Comparison of ENCODE assay signal across 11 cellular contexts in the genomic region with DNA sequence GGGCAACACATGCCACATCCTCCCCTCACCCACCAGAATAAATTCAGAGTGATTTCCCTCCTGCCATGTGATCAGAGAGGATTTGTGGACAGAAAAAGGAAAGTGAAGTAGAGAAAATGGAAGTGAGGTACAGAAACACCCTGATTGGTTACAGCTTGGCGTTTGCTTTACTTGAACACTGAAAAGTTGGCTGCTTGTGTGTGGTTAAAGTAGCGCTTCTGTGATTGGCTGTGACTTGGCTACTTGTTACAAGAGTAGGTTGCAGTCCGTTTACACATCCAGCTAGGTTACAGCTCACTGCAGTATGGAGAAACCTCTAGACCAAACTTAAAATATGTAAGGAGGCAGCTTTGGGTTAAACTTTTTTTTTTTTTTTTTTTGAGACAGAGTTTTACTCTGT.
DNase-seq lines count a peak whose midpoint lies in the region; ATAC-seq and TF ChIP-seq lines count a peak whose summit lies in the region.
"Had no signal": no experiment of that assay in that cellular context is flagged by ENCODE, and none has a peak within 500 bp of the region (broad histone marks: within the 10 kb centered on the region; RNA-seq: fewer than 3 reads in every experiment).

No MANE protein-coding gene starts in this region.

- H3K36me3 ChIP-seq in OCI-LY3 (replicated peaks; ENCODE audit: low read depth, low read length) (no peaks in the 10 kb centered on the region), right lobe of liver (no peaks in the 10 kb centered on the region), brain microvascular endothelial cell (replicated peaks) (no peaks in the 10 kb centered on the region)
- H3K36me3 ChIP-seq: BLaER1 had no signal

- no peaks in the 10 kb centered on the region for H3K9me3 ChIP-seq in OCI-LY3 (ENCODE audit: insufficient read depth, low read length)
- H3K9me3 ChIP-seq in right lobe of liver = no peaks in the 10 kb centered on the region

- no peaks in the 10 kb centered on the region for H3K79me2 ChIP-seq in OCI-LY3 (ENCODE audit: low read length)

- peak overlapping the region; percentile 66 for H3K4me2 ChIP-seq in OCI-LY3 (ENCODE audit: low read length)
- H3K4me2 ChIP-seq: BLaER1 had no signal

- H3K27ac ChIP-seq in OCI-LY3 (ENCODE audit: low read length) (peak overlapping the region; percentile 81), right lobe of liver (no peak overlapping the region), brain microvascular endothelial cell (no peak overlapping the region)
- H3K27ac ChIP-seq: BLaER1 had no signal

- no peak for TF ChIP-seq CTCF in GM10266 (IDR thresholded peaks at IDR 0.05; ENCODE audit: control insufficient read depth, insufficient read depth, low read depth, missing control alignments)
- TF ChIP-seq CTCF in OCI-LY3 (IDR thresholded peaks at IDR 0.05; ENCODE audit: low read depth, low read length) = no peak
- TF ChIP-seq CTCF in right lobe of liver (IDR thresholded peaks at IDR 0.05) = no peak
- TF ChIP-seq CTCF in brain microvascular endothelial cell (IDR thresholded peaks at IDR 0.05; ENCODE audit: low read depth, low read length, missing control alignments) = no peak

- peak overlapping the region; percentile 57 for H3K9ac ChIP-seq in OCI-LY3 (ENCODE audit: low read length)
- H3K9ac ChIP-seq: BLaER1 had no signal

- TF ChIP-seq POLR2A in right lobe of liver (IDR thresholded peaks at IDR 0.05) = no peak

- no peaks in the 10 kb centered on the region for H4K20me1 ChIP-seq in OCI-LY3 (ENCODE audit: insufficient read depth, low read length)
- H4K20me1 ChIP-seq: BLaER1 had no signal

- H3K27me3 ChIP-seq in OCI-LY3 (ENCODE audit: low read depth, low read length) (no peaks in the 10 kb centered on the region), right lobe of liver (no peaks in the 10 kb centered on the region), brain microvascular endothelial cell (replicated peaks) (no peaks in the 10 kb centered on the region)
- H3K27me3 ChIP-seq: BLaER1 had no signal

- peak; percentile 61 for ATAC-seq in GM19455 (IDR thresholded peaks at IDR 0.05; ENCODE audit: unreplicated experiment)
- ATAC-seq in HG03025 (IDR thresholded peaks at IDR 0.05; ENCODE audit: low FRiP score, unreplicated experiment) = peak; percentile 69
- ATAC-seq in right lobe of liver = no peak
- ATAC-seq: HCT116 had no signal

- WGBS in right lobe of liver (ENCODE audit: insufficient coverage, low coverage, low lambda C conversion rate, missing lambda C conversion rate) = 50% methylated on average over 3 of the region's 3 CpGs

- in situ Hi-C loops in brain microvascular endothelial cell (cut with HindIII; ENCODE audit: low pct_ligation_motif_present, low sequenced_read_pairs) = no loop called here

- peak; percentile 35 for DNase-seq in GM10266 (ENCODE audit: extremely low spot score)
- DNase-seq in right lobe of liver = no peak
- DNase-seq in hepatic stellate cell (ENCODE audit: low spot score) = no peak
- no peak for DNase-seq in brain microvascular endothelial cell
- no peak for DNase-seq in foreskin melanocyte
- DNase-seq: stimulated activated CD4-positive, alpha-beta T cell treated with anti-CD3 and anti-CD28 coated beads, Interleukin-4, amount 100 ng/mL, for 4 hours had no signal

- peak overlapping the region; percentile 75 for H2AFZ ChIP-seq in OCI-LY3 (ENCODE audit: low read depth, low read length)

- intact Hi-C loops in right lobe of liver (cut with DNase I) = no loop called here

- H3K4me1 ChIP-seq in OCI-LY3 (ENCODE audit: low read length) (peaks cover 23% of the 10 kb centered on the region), right lobe of liver (no peaks in the 10 kb centered on the region)

- H3K4me3 ChIP-seq in OCI-LY3 (ENCODE audit: low read length) (peak overlapping the region; percentile 51), right lobe of liver (no peak overlapping the region), brain microvascular endothelial cell (ENCODE audit: low read depth, low read length) (no peak overlapping the region)
- H3K4me3 ChIP-seq: BLaER1 had no signal

Comparison
In these comparisons a context has a peak if more than half of its experiments do, and no peak if none do; other contexts are left out.
1. ATAC-seq: peak in GM19455 (single experiment) and HG03025 (single experiment); none in right lobe of liver (0 of 4).